In genomic region chr11:10514713-10515112, GRCh38 we compare ENCODE assay signal across 19 cellular contexts. TPM values are rescaled to one million over a fixed set of nuclear protein-coding genes. Genes with fewer than 3 reads are reported as not detected.
A peak's percentile ranks its signal among the peaks of the same experiment; 100 is the strongest.
DNase-seq lines count a peak whose midpoint lies in the region; ATAC-seq and TF ChIP-seq lines count a peak whose summit lies in the region.
"Had no signal": no experiment of that assay in that cellular context is flagged by ENCODE, and none has a peak within 500 bp of the region (broad histone marks: within the 10 kb centered on the region; RNA-seq: fewer than 3 reads in every experiment).

No MANE protein-coding gene starts in this region.

- H2BK15ac ChIP-seq in mesenchymal stem cell (ENCODE audit: low read depth, poor library complexity, severe bottlenecking) (no peak overlapping the region), H9 (ENCODE audit: low read depth, low read length) (no peak overlapping the region)

- H3K4ac ChIP-seq in mesenchymal stem cell (ENCODE audit: low read depth in 1 of 2, low read length in 2 of 2) (no peak overlapping the region), H9 (ENCODE audit: low read depth, low read length) (no peak overlapping the region)

- H3K79me1 ChIP-seq in mesenchymal stem cell (replicated peaks; ENCODE audit: low read length, poor library complexity, severe bottlenecking) (peaks cover 9% of the 10 kb centered on the region), H9 (ENCODE audit: insufficient read depth, low read depth, low read length, poor library complexity, severe bottlenecking) (no peaks in the 10 kb centered on the region)

- no peaks in the 10 kb centered on the region for H3K23me2 ChIP-seq in H9 (ENCODE audit: insufficient read length, low read depth, low read length, poor library complexity, severe bottlenecking)

- H3K36me3 Mint-ChIP-seq in HFFc6 (ENCODE audit: low read depth) (no peaks in the 10 kb centered on the region; the same call in 1 of the 2 replicates), H9 (ENCODE audit: insufficient read depth in 1 of 3, low read depth in 3 of 3) (no peaks in the 10 kb centered on the region)

- H3K18ac ChIP-seq in mesenchymal stem cell (ENCODE audit: low read depth in 1 of 2, low read length in 2 of 2) (peak overlapping the region in 1 of 2 experiments; percentile 16), H9 (ENCODE audit: insufficient read length, low read depth, low read length) (no peak overlapping the region)

- H3K4me3 Mint-ChIP-seq in HFFc6: no peak overlapping the region
- no peak overlapping the region for H3K4me3 Mint-ChIP-seq in H9
- H3K4me3 Mint-ChIP-seq: activated CD4-positive, alpha-beta T cell treated with anti-CD3 and anti-CD28 coated beads for 36 hours; natural killer cell; T-helper 2 cell treated with Interferon-gamma antibody and Interleukin-4, amounts not matched to agents 5 μg/mL and 100 μg/mL, for 36 hours had no signal

- H3K9me3 Mint-ChIP-seq in HFFc6: no peaks in the 10 kb centered on the region
- H3K9me3 Mint-ChIP-seq in H9: no peaks in the 10 kb centered on the region
- H3K9me3 Mint-ChIP-seq: natural killer cell; T-helper 2 cell treated with Interferon-gamma antibody and Interleukin-4, amounts not matched to agents 5 μg/mL and 100 μg/mL, for 36 hours had no signal

- H3K23ac ChIP-seq in mesenchymal stem cell (ENCODE audit: low read length in 2 of 2) (no peak overlapping the region), H9 (ENCODE audit: insufficient read length, low read depth, low read length) (no peak overlapping the region)

- H3K9me3 ChIP-seq in mesenchymal stem cell (ENCODE audit: control insufficient read depth, low read length) (no peaks in the 10 kb centered on the region), H9 (ENCODE audit: control insufficient read depth, low read depth, low read length) (no peaks in the 10 kb centered on the region)
- H3K9me3 ChIP-seq: body of pancreas had no signal

- WGBS in mesenchymal stem cell: no CpG with 5 or more reads among the region's 2 CpGs
- WGBS in H9 (ENCODE audit: extremely low coverage, insufficient read length, low lambda C conversion rate): no CpG with 5 or more reads among the region's 2 CpGs

- H3K27me3 ChIP-seq in ACC112 (ENCODE audit: insufficient read depth, low read length): no peaks in the 10 kb centered on the region
- H3K27me3 ChIP-seq in brain microvascular endothelial cell (replicated peaks): no peaks in the 10 kb centered on the region
- no peaks in the 10 kb centered on the region for H3K27me3 ChIP-seq in mesenchymal stem cell (ENCODE audit: control insufficient read depth in 1 of 2, insufficient read depth in 1 of 2, low read length in 2 of 2)
- H3K27me3 ChIP-seq in H9 (ENCODE audit: insufficient read depth, low read length): no peaks in the 10 kb centered on the region
- H3K27me3 ChIP-seq: body of pancreas had no signal

- H3K27me3 Mint-ChIP-seq in HFFc6 (ENCODE audit: insufficient read depth) (no peaks in the 10 kb centered on the region), H9 (ENCODE audit: low read depth) (no peaks in the 10 kb centered on the region)
- H3K27me3 Mint-ChIP-seq: activated CD4-positive, alpha-beta T cell treated with anti-CD3 and anti-CD28 coated beads for 36 hours; progenitor cell of endocrine pancreas had no signal

- H3K4me2 ChIP-seq in mesenchymal stem cell (ENCODE audit: low read length, poor library complexity, severe bottlenecking): no peak overlapping the region
- H3K4me2 ChIP-seq in H9 (ENCODE audit: insufficient read depth, insufficient read length, low read length): no peak overlapping the region

- no peak overlapping the region for H2BK5ac ChIP-seq in mesenchymal stem cell (ENCODE audit: low read depth, low read length, poor library complexity, severe bottlenecking)
- H2BK5ac ChIP-seq in H9 (ENCODE audit: insufficient read length, low read length): no peak overlapping the region

- H3K4me1 Mint-ChIP-seq in HFFc6 (ENCODE audit: low read depth) (peaks cover 30% of the 10 kb centered on the region), H9 (peaks cover 17 to 22% of the 10 kb centered on the region in 2 experiments)
- H3K4me1 Mint-ChIP-seq: activated CD4-positive, alpha-beta T cell treated with anti-CD3 and anti-CD28 coated beads for 36 hours; natural killer cell had no signal

- H3K27ac Mint-ChIP-seq in HFFc6 (peak overlapping the region; percentile 55), H9 (no peak overlapping the region)
- H3K27ac Mint-ChIP-seq: activated CD4-positive, alpha-beta T cell treated with anti-CD3 and anti-CD28 coated beads for 36 hours; natural killer cell; progenitor cell of endocrine pancreas; T-helper 2 cell treated with Interferon-gamma antibody and Interleukin-4, amounts not matched to agents 5 μg/mL and 100 μg/mL, for 36 hours had no signal

- H3K56ac ChIP-seq in H9 (ENCODE audit: insufficient read length, low read depth, low read length): no peak overlapping the region

- H3K36me3 ChIP-seq in ACC112 (ENCODE audit: insufficient read depth, low read length) (0 out of 2 replicates have a peak, but pooled peaks cover 3% of the 10 kb centered on the region), brain microvascular endothelial cell (replicated peaks) (peaks cover 9% of the 10 kb centered on the region), mesenchymal stem cell (ENCODE audit: control insufficient read depth in 1 of 2, insufficient read depth in 2 of 2, low read depth in 1 of 2, low read length in 2 of 2) (peaks cover 8 to 75% of the 10 kb centered on the region in 2 experiments)

- H3K79me2 ChIP-seq in ACC112 (ENCODE audit: control insufficient read depth, insufficient read depth, low read length, unreplicated experiment): no peaks in the 10 kb centered on the region
- no peaks in the 10 kb centered on the region for H3K79me2 ChIP-seq in H9 (ENCODE audit: insufficient read depth, low read length)

- H2BK12ac ChIP-seq in mesenchymal stem cell (ENCODE audit: low read length in 2 of 2) (no peak overlapping the region), H9 (ENCODE audit: insufficient read length, low read depth, low read length) (no peak overlapping the region)

- no peak overlapping the region for H3K4me3 ChIP-seq in ACC112 (ENCODE audit: low read depth, low read length)
- no peak overlapping the region for H3K4me3 ChIP-seq in brain microvascular endothelial cell (ENCODE audit: low read depth, low read length)
- H3K4me3 ChIP-seq in mesenchymal stem cell (ENCODE audit: insufficient read depth in 1 of 2, low read depth in 1 of 2, low read length in 2 of 2): no peak overlapping the region
- H3K4me3 ChIP-seq: body of pancreas had no signal

- H3K9ac ChIP-seq in mesenchymal stem cell (ENCODE audit: low read length) (peak overlapping the region; percentile 63), H9 (ENCODE audit: extremely low read depth, insufficient read length, low read length) (no peak overlapping the region)

- H4K8ac ChIP-seq in mesenchymal stem cell (ENCODE audit: low read length): no peak overlapping the region
- no peak overlapping the region for H4K8ac ChIP-seq in H9 (replicated peaks; ENCODE audit: insufficient read length, low read depth, low read length)

- H2AK5ac ChIP-seq in mesenchymal stem cell (ENCODE audit: low read length, severe bottlenecking) (no peak overlapping the region), H9 (ENCODE audit: insufficient read length, low read length) (no peak overlapping the region)

- no peak overlapping the region for H3T11ph ChIP-seq in H9 (ENCODE audit: low read length)

- DNase-seq in HFFc6 (no peak), brain microvascular endothelial cell (peak; percentile 45), mesenchymal stem cell (peak; percentile 37), NCI-H1092 (lab: John Stamatoyannopoulos, UW) (no peak), NCI-H82 treated with DMSO at 0.1 percent for 48 hours (lab: John Stamatoyannopoulos, UW; ENCODE audit: unreplicated experiment) (no peak), H9 (no peak)
- DNase-seq: activated CD4-positive, alpha-beta T cell treated with anti-CD3 and anti-CD28 coated beads for 36 hours; body of pancreas; natural killer cell; NCI-H146; NCI-H2227 treated with DMSO at 0.1 percent for 48 hours; NK-92 treated with Interleukin-12 subunit alpha and Interleukin-12 subunit beta, amount 100 ng/mL, for 24 hours; stimulated activated CD4-positive, alpha-beta T cell treated with anti-CD3 and anti-CD28 coated beads, Interleukin-12 subunit alpha, Interleukin-12 subunit beta, amount 100 ng/mL, for 4 hours; stimulated activated naive CD4-positive, alpha-beta T cell treated with Interleukin-2 at 50 U/mL for 16 hours had no signal

- no peak for ATAC-seq in GM19351 (IDR thresholded peaks at IDR 0.05; ENCODE audit: unreplicated experiment)
- ATAC-seq: activated CD4-positive, alpha-beta T cell treated with anti-CD3 and anti-CD28 coated beads for 36 hours; body of pancreas; natural killer cell had no signal

- H4K91ac ChIP-seq in mesenchymal stem cell (ENCODE audit: low read length) (no peak overlapping the region), H9 (ENCODE audit: insufficient read length, low read depth, low read length) (no peak overlapping the region)

- in situ Hi-C loops in brain microvascular endothelial cell (cut with HindIII; ENCODE audit: low pct_ligation_motif_present, low sequenced_read_pairs): no loop called here

- H4K20me1 ChIP-seq in H9 (ENCODE audit: control insufficient read depth, insufficient read depth, insufficient read length): no peaks in the 10 kb centered on the region

- no peak for TF ChIP-seq CTCF in HFFc6 (IDR thresholded peaks at IDR 0.05)
- TF ChIP-seq CTCF in brain microvascular endothelial cell (IDR thresholded peaks at IDR 0.05; ENCODE audit: low read depth, low read length, missing control alignments): no peak
- TF ChIP-seq CTCF in H9 (conservative IDR thresholded peaks at IDR 0.05): no peak

- H2BK120ac ChIP-seq in mesenchymal stem cell (ENCODE audit: low read depth, low read length) (no peak overlapping the region), H9 (ENCODE audit: low read depth, low read length, poor library complexity, severe bottlenecking) (no peak overlapping the region)

- peaks cover 15% of the 10 kb centered on the region for H3K4me1 ChIP-seq in ACC112 (ENCODE audit: control insufficient read depth, insufficient read depth, low read length, unreplicated experiment)
- H3K4me1 ChIP-seq in mesenchymal stem cell (ENCODE audit: control insufficient read depth, insufficient read depth, low read depth, low read length): no peaks in the 10 kb centered on the region
- peaks cover 8% of the 10 kb centered on the region; the same call in 1 of the 2 replicates for H3K4me1 ChIP-seq in H9 (ENCODE audit: insufficient read depth, low read length)
- H3K4me1 ChIP-seq: body of pancreas had no signal

- peak overlapping the region; percentile 61 for H3K27ac ChIP-seq in ACC112 (ENCODE audit: low read depth, low read length)
- H3K27ac ChIP-seq in brain microvascular endothelial cell: peak overlapping the region; percentile 31
- no peak overlapping the region for H3K27ac ChIP-seq in mesenchymal stem cell (ENCODE audit: low read length, poor library complexity, severe bottlenecking)
- no peak overlapping the region for H3K27ac ChIP-seq in H9 (ENCODE audit: insufficient read length, low read depth, low read length)
- H3K27ac ChIP-seq: body of pancreas had no signal

- H3K14ac ChIP-seq in mesenchymal stem cell (ENCODE audit: low read length in 2 of 2) (no peak overlapping the region), H9 (ENCODE audit: insufficient read depth, low read length) (no peak overlapping the region)

- H2AFZ ChIP-seq in ACC112 (ENCODE audit: low read length, unreplicated experiment) (no peak overlapping the region), mesenchymal stem cell (ENCODE audit: low read depth, low read length) (no peak overlapping the region), H9 (ENCODE audit: low read length) (no peak overlapping the region)

- H2BK20ac ChIP-seq in H9 (ENCODE audit: low read depth, low read length, poor library complexity, severe bottlenecking): no peak overlapping the region

- no peak overlapping the region for H4K5ac ChIP-seq in H9 (ENCODE audit: insufficient read length, low read depth, low read length)

RNA-seq across cellular contexts. Expression of gene RNF141, which starts 26.3 kb away (rescaled TPM):
- 10 to 100 TPM; 41.9 to 55.8 (median 55.1) TPM for total RNA-seq in HFFc6 (2021; fragmentation: NEBNext Ultra II Directional; extraction: Animal tissue kit (Norgen Biotek cat#: 25700))
- 22.6 TPM for polyA plus RNA-seq in mesenchymal stem cell (2013, experiment 1 of 2)
- 23.1 TPM for polyA plus RNA-seq in mesenchymal stem cell (2013, experiment 2 of 2)
- 23.7 and 24.7 TPM in 2 replicates for total RNA-seq in H9 (2021)

RNA-seq across cellular contexts. Expression of gene LYVE1, which starts 53.8 kb away (rescaled TPM):
- total RNA-seq in HFFc6 (2021; fragmentation: NEBNext Ultra II Directional; extraction: Animal tissue kit (Norgen Biotek cat#: 25700)): under 1 TPM in 1 of 6 experiments, not detected in 5; 0.09 TPM
- 0.35 TPM for polyA plus RNA-seq in mesenchymal stem cell (2013, experiment 1 of 2)
- polyA plus RNA-seq in mesenchymal stem cell (2013, experiment 2 of 2): 0.32 TPM
- total RNA-seq in H9 (2021): not detected in 2 replicates
- total RNA-seq: activated CD4-positive, alpha-beta T cell treated with anti-CD3 and anti-CD28 coated beads for 36 hours; HT1080; natural killer cell; progenitor cell of endocrine pancreas had no signal

RNA-seq across cellular contexts. Expression of gene AMPD3, which starts 59.6 kb away (rescaled TPM):
- total RNA-seq in HFFc6 (2021; fragmentation: NEBNext Ultra II Directional; extraction: Animal tissue kit (Norgen Biotek cat#: 25700)): 10 to 100 TPM in 3 of 6 experiments, 1 to 10 TPM in 3; 9.6 to 10.6 (median 10.0) TPM
- 19.4 TPM for polyA plus RNA-seq in mesenchymal stem cell (2013, experiment 1 of 2)
- 19.7 TPM for polyA plus RNA-seq in mesenchymal stem cell (2013, experiment 2 of 2)
- 4.6 and 5.9 TPM in 2 replicates for total RNA-seq in H9 (2021)

Comparison
In these comparisons a context has a peak if more than half of its experiments do, and no peak if none do; other contexts are left out.
1. H3K27ac ChIP-seq: peak in ACC112 (single experiment) and brain microvascular endothelial cell (single experiment); none in mesenchymal stem cell (single experiment) and H9 (single experiment).
2. DNase-seq: peak in brain microvascular endothelial cell (single experiment) and mesenchymal stem cell (single experiment); none in HFFc6 (single experiment), NCI-H1092 (single experiment), NCI-H82 treated with DMSO at 0.1 percent for 48 hours (single experiment) and H9 (single experiment).